ENCODE assay signal across 24 cellular contexts in genomic region chr22:34010259-34010658, GRCh38.
"Had no signal": no experiment of that assay in that cellular context is flagged by ENCODE, and none has a peak within 500 bp of the region (broad histone marks: within the 10 kb centered on the region; RNA-seq: fewer than 3 reads in every experiment).

No MANE protein-coding gene starts in this region.

- DNase-seq: colonic mucosa; cortex of kidney; dermis blood vessel endothelial cell; dorsolateral prefrontal cortex; effector CD4-positive, alpha-beta T cell; effector CD8-positive, alpha-beta T cell; effector memory CD4-positive, alpha-beta T cell; effector memory CD8-positive, alpha-beta T cell; endodermal cell; erythroblast; esophagus squamous epithelium; foreskin fibroblast; foreskin keratinocyte; foreskin melanocyte; gastrocnemius medialis; glutamatergic neuron; head of caudate nucleus; heart left ventricle; heart right ventricle had no signal

- H3K36me3 ChIP-seq: colonic mucosa, esophagus squamous epithelium, gastrocnemius medialis, gastroesophageal sphincter, heart left ventricle, heart right ventricle had no signal

- H3K27me3 ChIP-seq: colonic mucosa, esophagus squamous epithelium, foreskin keratinocyte, gastroesophageal sphincter had no signal

- H3K4me1 Mint-ChIP-seq: endodermal cell had no signal

- H3K27me3 Mint-ChIP-seq: dendritic cell treated with granulocyte-macrophage colony-stimulating factor and Interleukin-4, amounts not matched to agents 40 ng/mL and 50 ng/mL, for 4 days; effector memory CD8-positive, alpha-beta T cell had no signal

- H3K4me3 Mint-ChIP-seq: dendritic cell treated with granulocyte-macrophage colony-stimulating factor and Interleukin-4, amounts not matched to agents 40 ng/mL and 50 ng/mL, for 4 days; effector memory CD8-positive, alpha-beta T cell; endodermal cell had no signal

- H3K4me1 ChIP-seq: colonic mucosa, esophagus squamous epithelium, foreskin keratinocyte, gastrocnemius medialis, gastroesophageal sphincter, heart left ventricle, heart right ventricle had no signal

- H3K4me3 ChIP-seq: colonic mucosa, coronary artery, dorsolateral prefrontal cortex, esophagus squamous epithelium, gastrocnemius medialis, gastroesophageal sphincter, heart left ventricle, heart right ventricle had no signal

- H3K27ac Mint-ChIP-seq: dendritic cell treated with granulocyte-macrophage colony-stimulating factor and Interleukin-4, amounts not matched to agents 40 ng/mL and 50 ng/mL, for 4 days; effector memory CD8-positive, alpha-beta T cell; endodermal cell had no signal

- H3K27ac ChIP-seq: colonic mucosa, coronary artery, dorsolateral prefrontal cortex, epithelial cell of prostate, esophagus squamous epithelium, foreskin keratinocyte, gastrocnemius medialis, gastroesophageal sphincter, heart left ventricle, heart right ventricle had no signal

- ATAC-seq: effector memory CD8-positive, alpha-beta T cell; esophagus mucosa; foreskin keratinocyte; gastrocnemius medialis; gastroesophageal sphincter; heart left ventricle; heart right ventricle had no signal

- H3K9me3 ChIP-seq: colonic mucosa, gastrocnemius medialis had no signal
